In the genomic region with DNA sequence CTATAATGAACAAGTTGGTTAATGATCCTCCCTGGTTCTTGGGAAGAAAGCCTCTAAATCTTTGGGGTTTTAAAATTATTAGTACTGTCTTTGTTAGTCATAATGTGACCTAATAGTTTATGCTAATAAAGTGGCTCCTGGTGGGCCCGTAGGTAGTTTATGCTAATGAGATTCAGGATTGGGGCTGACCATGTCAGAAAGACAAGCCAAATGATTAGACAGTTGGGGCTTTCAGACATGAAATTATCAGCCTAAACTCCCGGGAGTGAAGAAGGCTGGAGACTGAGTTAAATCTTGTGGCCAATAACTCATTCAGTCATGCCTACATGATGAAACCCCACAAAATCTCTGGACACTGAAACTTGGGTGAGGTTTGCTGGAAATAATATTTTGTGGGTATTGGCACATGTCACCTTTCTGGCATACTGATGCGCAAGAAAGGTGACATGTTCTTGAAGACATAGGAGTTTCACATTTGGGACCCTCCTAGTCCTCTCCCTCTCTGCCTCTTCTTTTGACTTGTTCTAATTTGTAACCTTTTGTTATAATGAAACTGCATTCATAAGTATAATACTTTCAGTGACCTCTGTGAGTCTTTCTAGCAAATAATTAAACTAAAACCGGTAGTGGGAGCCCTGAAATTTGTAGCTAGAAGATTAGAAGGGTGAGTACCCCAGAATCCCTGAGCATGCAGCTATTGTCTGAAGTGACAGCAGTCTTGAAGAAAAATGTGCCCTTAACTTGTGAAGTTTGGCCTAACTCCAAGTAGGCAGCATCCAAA, we compare ENCODE assay signal across 23 cellular contexts.
"Had no signal": no experiment of that assay in that cellular context is flagged by ENCODE, and none has a peak within 500 bp of the region (broad histone marks: within the 10 kb centered on the region; RNA-seq: fewer than 3 reads in every experiment).

No MANE protein-coding gene starts in this region.

- DNase-seq: activated CD4-positive, alpha-beta T cell treated with anti-CD3 and anti-CD28 coated beads for 48 hours; activated CD4-positive, alpha-beta T cell treated with anti-CD3 and anti-CD28 coated beads, Interleukin-2, amount 50 U/mL, for 4 hours; activated CD4-positive, CD25-positive, alpha-beta regulatory T cell treated with anti-CD3 and anti-CD28 coated beads, Interleukin-2, amount 50 U/mL, for 72 hours; activated CD8-positive, alpha-beta memory T cell treated with anti-CD3 and anti-CD28 coated beads, Interleukin-2, amount 10 ng/mL, durations not matched to agents 7 days and 5 days; activated effector memory CD4-positive, alpha-beta T cell treated with Interleukin-2 at 50 U/mL for 16 hours; activated naive CD4-positive, alpha-beta T cell; activated T-cell treated with anti-CD3 and anti-CD28 coated beads, Interleukin-2, amount 50 U/mL, for 24 hours; aorta; caudate nucleus; MG63; NCI-H1105 treated with DMSO at 0.1 percent for 48 hours; NCI-H1436 treated with DMSO at 0.1 percent for 48 hours; NCI-H187 treated with DMSO at 0.1 percent for 48 hours; NCI-H2081 treated with DMSO at 0.1 percent for 48 hours; NCI-H446; NCI-H524; PC-3; SHP77 treated with DMSO at 0.1 percent for 48 hours; T-helper 17 cell; T-helper 9 cell had no signal

- H3K4me3 ChIP-seq: breast epithelium, coronary artery, MG63 had no signal

- H3K27me3 ChIP-seq: breast epithelium, MG63 had no signal

- ATAC-seq: activated CD8-positive, alpha-beta memory T cell treated with anti-CD3 and anti-CD28 coated beads, Interleukin-2, amount 10 ng/mL, durations not matched to agents 7 days and 5 days; PC-3; T-helper 17 cell; WTC11 had no signal

- H3K27ac ChIP-seq: breast epithelium, coronary artery had no signal

- H3K36me3 ChIP-seq: breast epithelium, MG63 had no signal

- H3K4me1 ChIP-seq: breast epithelium had no signal

- H3K9me3 ChIP-seq: breast epithelium, MG63 had no signal
